ENCODE assay signal across 2 cellular contexts in genomic region chr4:70627620-70628019, GRCh38.
TF ChIP-seq lines count a peak whose summit lies in the region.

No MANE protein-coding gene starts in this region.

TF ChIP-seq in HepG2, 621 proteins besides CTCF, POLR2A, EP300 and RAD21:
- TF ChIP-seq KAT2B (IDR thresholded peaks at IDR 0.05; ENCODE audit: borderline replicate concordance, low read depth, low read length) (no peak), NFE2L2 (IDR thresholded peaks at IDR 0.05; ENCODE audit: low read length) (peak; percentile 42; the same call in 1 of the 2 replicates), ZNF777 (CRISPR knock-in tag; IDR thresholded peaks at IDR 0.05) (no peak), CSRNP2 (CRISPR knock-in tag; conservative IDR thresholded peaks at IDR 0.05; ENCODE audit: low read depth) (no peak), JUND (CRISPR knock-in tag; IDR thresholded peaks at IDR 0.05) (no peak)
TF ChIP-seq in HepG2: peak in this region for 1.

TF ChIP-seq in K562, 482 proteins besides CTCF, POLR2A, EP300 and RAD21:
- TF ChIP-seq MAFK (IDR thresholded peaks at IDR 0.05; ENCODE audit: low read length) (peak; percentile 52; the same call in 1 of the 2 replicates), SREBF2 (CRISPR knock-in tag; IDR thresholded peaks at IDR 0.05) (no peak), TAL1 (IDR thresholded peaks at IDR 0.05) (no peak), SMC3 (conservative IDR thresholded peaks at IDR 0.05; ENCODE audit: insufficient read depth, low read depth, low read length) (no peak), BRD4 (IDR thresholded peaks at IDR 0.05) (no peak), HINFP (tag; conservative IDR thresholded peaks at IDR 0.05; ENCODE audit: low read depth) (no peak), SMARCA4 (IDR thresholded peaks at IDR 0.05) (no peak), ZKSCAN1 (IDR thresholded peaks at IDR 0.05; ENCODE audit: low read depth, low read length) (no peak), C11orf30 (IDR thresholded peaks at IDR 0.05; ENCODE audit: low read depth) (peak; percentile 87), THAP12 (CRISPR knock-in tag; IDR thresholded peaks at IDR 0.05) (no peak), POLR2AphosphoS2 (IDR thresholded peaks at IDR 0.05; ENCODE audit: low read length) (no peak), MAFF (IDR thresholded peaks at IDR 0.05; ENCODE audit: low read length) (peak; percentile 66; the same call in 1 of the 2 replicates), CREM (IDR thresholded peaks at IDR 0.05; ENCODE audit: low read depth) (no peak), ZBED1 (IDR thresholded peaks at IDR 0.05) (no peak), ZBTB7A (IDR thresholded peaks at IDR 0.05; ENCODE audit: borderline replicate concordance, control insufficient read depth, low read depth, low read length) (no peak), TRIM25 (IDR thresholded peaks at IDR 0.05; ENCODE audit: borderline replicate concordance) (no peak), PPARD (CRISPR knock-in tag; IDR thresholded peaks at IDR 0.05) (no peak), LCOR (CRISPR knock-in tag; IDR thresholded peaks at IDR 0.05) (no peak), NELFE (IDR thresholded peaks at IDR 0.05; ENCODE audit: insufficient read depth, insufficient read length) (no peak), ZMIZ1 (IDR thresholded peaks at IDR 0.05; ENCODE audit: low read depth in 2 of 2, low read length in 2 of 2) (no peak), BACH1 (tag; IDR thresholded peaks at IDR 0.05) (0 out of 2 replicates have a peak, but pooled peaks have one; percentile 32), THAP7 (CRISPR knock-in tag; IDR thresholded peaks at IDR 0.05) (no peak), THRA (IDR thresholded peaks at IDR 0.05) (no peak), RHOXF2B (CRISPR knock-in tag; conservative IDR thresholded peaks at IDR 0.05) (no peak), ZNF316 (IDR thresholded peaks at IDR 0.05) (peak; percentile 86), MYBL2 (IDR thresholded peaks at IDR 0.05; ENCODE audit: low read depth) (no peak), MYBL2 (CRISPR knock-in tag; IDR thresholded peaks at IDR 0.05; ENCODE audit: borderline replicate concordance) (no peak), NFE2L1 (tag; IDR thresholded peaks at IDR 0.05; ENCODE audit: borderline replicate concordance, low read depth) (peak; percentile 82), ZNF24 (IDR thresholded peaks at IDR 0.05) (no peak), ZNF277 (CRISPR knock-in tag; IDR thresholded peaks at IDR 0.05; ENCODE audit: borderline replicate concordance) (no peak), ELK1 (CRISPR knock-in tag; IDR thresholded peaks at IDR 0.05) (no peak), NFE2 (IDR thresholded peaks at IDR 0.05; ENCODE audit: low read depth) (peak; percentile 83), CCAR2 (IDR thresholded peaks at IDR 0.05; ENCODE audit: low read depth, low read length) (no peak), SNRNP70 (optimal IDR thresholded peaks at IDR 0.05; ENCODE audit: low read depth, low read length) (no peak), ZC3H11A (IDR thresholded peaks at IDR 0.05; ENCODE audit: low read depth, low read length) (no peak), HLTF (IDR thresholded peaks at IDR 0.05) (no peak), NR4A1 (CRISPR knock-in tag; IDR thresholded peaks at IDR 0.05) (no peak), NR4A1 (tag; IDR thresholded peaks at IDR 0.05) (no peak), MAFG (tag; conservative IDR thresholded peaks at IDR 0.05) (peak; percentile 92), PHTF2 (CRISPR knock-in tag; IDR thresholded peaks at IDR 0.05) (no peak), PHF20 (IDR thresholded peaks at IDR 0.05; ENCODE audit: partially characterized antibody) (no peak), MYC (IDR thresholded peaks at IDR 0.05; ENCODE audit: low read depth, low read length) (no peak), MYC (CRISPR knock-in tag; IDR thresholded peaks at IDR 0.05; ENCODE audit: borderline replicate concordance, low read depth) (no peak), TAF15 (IDR thresholded peaks at IDR 0.05; ENCODE audit: low read depth, low read length) (no peak), PRPF4 (IDR thresholded peaks at IDR 0.05; ENCODE audit: insufficient read depth, low read depth, low read length, poor library complexity, severe bottlenecking) (no peak), CBX5 (IDR thresholded peaks at IDR 0.05; ENCODE audit: borderline replicate concordance, low read depth) (no peak), HNRNPUL1 (IDR thresholded peaks at IDR 0.05; ENCODE audit: low read length) (no peak)
